15 cellular contexts compared by ENCODE assay signal in genomic region chr12:27130284-27130683, GRCh38. TPM values are rescaled to one million over a fixed set of nuclear protein-coding genes. Genes with fewer than 3 reads are reported as not detected.
"Had no signal": no experiment of that assay in that cellular context is flagged by ENCODE, and none has a peak within 500 bp of the region (broad histone marks: within the 10 kb centered on the region; RNA-seq: fewer than 3 reads in every experiment).

No MANE protein-coding gene starts in this region.

RNA-seq across cellular contexts. Expression of gene C12orf71, which starts 47.9 kb away (rescaled TPM):
- total RNA-seq: stomach, subcutaneous adipose tissue, suprapubic skin, temporal lobe, thoracic aorta, thyroid gland, tibial nerve, transverse colon, upper lobe of left lung, upper lobe of right lung, ureter, urinary bladder, uterus, vagina had no signal
- polyA plus RNA-seq: stomach, thymus, urinary bladder had no signal
